ENCODE assay signal across 25 cellular contexts in the genomic region with DNA sequence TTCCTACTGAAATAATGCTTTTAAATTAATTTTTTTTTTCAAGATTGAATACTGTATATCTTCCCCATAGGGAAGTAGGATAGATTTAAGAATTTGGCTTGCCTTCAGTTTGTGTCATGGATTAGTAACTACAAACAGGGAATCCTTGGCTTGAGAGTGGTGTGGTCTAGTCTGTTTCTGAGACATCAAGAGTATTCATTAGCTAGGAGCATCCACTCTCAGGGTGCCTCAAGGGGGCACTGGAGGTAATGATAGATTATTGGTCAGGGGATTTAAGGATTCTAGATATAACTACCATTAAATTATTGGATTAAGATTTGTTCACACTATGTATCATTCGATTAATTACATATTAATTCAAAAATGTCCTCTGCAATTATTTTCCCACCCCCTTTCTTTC.
DNase-seq lines count a peak whose midpoint lies in the region; FAIRE-seq and TF ChIP-seq lines count a peak whose summit lies in the region.
"Had no signal": no experiment of that assay in that cellular context is flagged by ENCODE, and none has a peak within 500 bp of the region (broad histone marks: within the 10 kb centered on the region; RNA-seq: fewer than 3 reads in every experiment).

No MANE protein-coding gene starts in this region.

- no peaks in the 10 kb centered on the region; the same call in 1 of the 2 replicates for H3K9me2 ChIP-seq in MM.1S (replicated peaks; ENCODE audit: insufficient read depth, low read length)

- H3K27ac ChIP-seq in MM.1S (ENCODE audit: low read length) (no peak overlapping the region), neural progenitor cell (no peak overlapping the region)
- H3K27ac ChIP-seq: gastrocnemius medialis, transverse colon had no signal

- H3K27ac Mint-ChIP-seq in chondrocyte (ENCODE audit: unreplicated experiment) = no peak overlapping the region
- H3K27ac Mint-ChIP-seq in neural progenitor cell = no peak overlapping the region
- H3K27ac Mint-ChIP-seq: activated CD4-positive, alpha-beta memory T cell treated with anti-CD3 and anti-CD28 coated beads, Interleukin-2, amount 10 ng/mL, durations not matched to agents 7 days and 5 days; activated naive CD4-positive, alpha-beta T cell treated with anti-CD3 and anti-CD28 coated beads, Interleukin-2, amount 10 ng/mL, durations not matched to agents 7 days and 5 days; CD4-positive, CD25-positive, alpha-beta regulatory T cell; nephron; stimulated activated naive CD8-positive, alpha-beta T cell treated with anti-CD3 and anti-CD28 coated beads, Interleukin-15, amount 100 ng/mL, for 72 hours had no signal

- no peaks in the 10 kb centered on the region for H3K79me2 ChIP-seq in MM.1S (ENCODE audit: low read length)
- no peaks in the 10 kb centered on the region for H3K79me2 ChIP-seq in neural progenitor cell (ENCODE audit: low read depth)

- no peaks in the 10 kb centered on the region for H3F3A ChIP-seq in MM.1S (ENCODE audit: insufficient read depth, low read length)
- no peaks in the 10 kb centered on the region for H3F3A ChIP-seq in neural progenitor cell (ENCODE audit: low read depth)

- H3K27me3 ChIP-seq in MM.1S (replicated peaks; ENCODE audit: insufficient read depth, low read length) = no peaks in the 10 kb centered on the region
- H3K27me3 ChIP-seq in neural progenitor cell = no peaks in the 10 kb centered on the region
- H3K27me3 ChIP-seq: gastrocnemius medialis, transverse colon had no signal

- H2AFZ ChIP-seq in MM.1S (ENCODE audit: low read length) (no peak overlapping the region), neural progenitor cell (replicated peaks) (no peak overlapping the region)

- TF ChIP-seq CTCF in MM.1S (IDR thresholded peaks at IDR 0.05; ENCODE audit: low read length) (0 out of 2 replicates have a peak, but pooled peaks have one; percentile 4), chondrocyte (IDR thresholded peaks at IDR 0.05) (peak; percentile 44), neural progenitor cell (IDR thresholded peaks at IDR 0.05) (peak; percentile 18)

- H3K4me1 ChIP-seq in MM.1S (ENCODE audit: low read length) = no peaks in the 10 kb centered on the region
- H3K4me1 ChIP-seq in neural progenitor cell = no peaks in the 10 kb centered on the region
- H3K4me1 ChIP-seq: gastrocnemius medialis, transverse colon had no signal

- peaks cover 5% of the 10 kb centered on the region for H3K4me1 Mint-ChIP-seq in chondrocyte (ENCODE audit: low read depth)
- H3K4me1 Mint-ChIP-seq in neural progenitor cell = no peaks in the 10 kb centered on the region
- H3K4me1 Mint-ChIP-seq: activated CD4-positive, alpha-beta memory T cell treated with anti-CD3 and anti-CD28 coated beads, Interleukin-2, amount 10 ng/mL, durations not matched to agents 7 days and 5 days; activated naive CD4-positive, alpha-beta T cell treated with anti-CD3 and anti-CD28 coated beads, Interleukin-2, amount 10 ng/mL, durations not matched to agents 7 days and 5 days; CD4-positive, CD25-positive, alpha-beta regulatory T cell; nephron had no signal

- H3K4me3 ChIP-seq in MM.1S (ENCODE audit: low read length) (no peak overlapping the region), neural progenitor cell (no peak overlapping the region)
- H3K4me3 ChIP-seq: gastrocnemius medialis, GM12878, transverse colon had no signal

- H3K9ac ChIP-seq in MM.1S (ENCODE audit: low read length) (no peak overlapping the region), neural progenitor cell (no peak overlapping the region)

- H3K36me3 Mint-ChIP-seq in chondrocyte (ENCODE audit: low read depth) (no peaks in the 10 kb centered on the region), neural progenitor cell (no peaks in the 10 kb centered on the region)
- H3K36me3 Mint-ChIP-seq: activated naive CD4-positive, alpha-beta T cell treated with anti-CD3 and anti-CD28 coated beads, Interleukin-2, amount 10 ng/mL, durations not matched to agents 7 days and 5 days; CD4-positive, CD25-positive, alpha-beta regulatory T cell had no signal

- H3K4me2 ChIP-seq in MM.1S (ENCODE audit: low read depth, low read length) = no peak overlapping the region
- no peak overlapping the region for H3K4me2 ChIP-seq in neural progenitor cell

- peak; percentile 20 for DNase-seq in ELR (ENCODE audit: low read depth)
- no peak for DNase-seq in MM.1S
- DNase-seq in chondrocyte (ENCODE audit: low spot score) = no peak
- DNase-seq in neural progenitor cell (ENCODE audit: low spot score) = no peak
- no peak for DNase-seq in AG08395 (ENCODE audit: low spot score)
- no peak for DNase-seq in KG1 (lab: John Stamatoyannopoulos, UW)
- DNase-seq in H54 (ENCODE audit: insufficient read length, low spot score) = no peak
- DNase-seq: activated CD4-positive, alpha-beta memory T cell treated with anti-CD3 and anti-CD28 coated beads, Interleukin-2, amount 10 ng/mL, durations not matched to agents 7 days and 5 days; activated naive CD4-positive, alpha-beta T cell treated with anti-CD3 and anti-CD28 coated beads, Interleukin-2, amount 10 ng/mL, durations not matched to agents 7 days and 5 days; activated T-cell treated with anti-CD3 and anti-CD28 coated beads, Interleukin-2, amount 50 U/mL, for 1 hour; anterior cingulate cortex; CD4-positive, CD25-positive, alpha-beta regulatory T cell; gastrocnemius medialis; H7; left colon; MV-4-11; NCI-H1694 treated with DMSO at 0.1 percent for 48 hours; posterior cingulate gyrus; Right ventricle myocardium superior; stimulated activated CD4-positive, alpha-beta T cell treated with anti-CD3 and anti-CD28 coated beads, Interleukin-2, amount 100 ng/mL, for 48 hours; stimulated activated naive CD8-positive, alpha-beta T cell treated with anti-CD3 and anti-CD28 coated beads, Interleukin-15, amount 100 ng/mL, for 72 hours; transverse colon had no signal

- H3K27me3 Mint-ChIP-seq in chondrocyte (ENCODE audit: low read depth) (no peaks in the 10 kb centered on the region), neural progenitor cell (ENCODE audit: insufficient read depth, low read depth) (peaks cover 2% of the 10 kb centered on the region)
- H3K27me3 Mint-ChIP-seq: activated CD4-positive, alpha-beta memory T cell treated with anti-CD3 and anti-CD28 coated beads, Interleukin-2, amount 10 ng/mL, durations not matched to agents 7 days and 5 days; activated naive CD4-positive, alpha-beta T cell treated with anti-CD3 and anti-CD28 coated beads, Interleukin-2, amount 10 ng/mL, durations not matched to agents 7 days and 5 days; CD4-positive, CD25-positive, alpha-beta regulatory T cell; stimulated activated naive CD8-positive, alpha-beta T cell treated with anti-CD3 and anti-CD28 coated beads, Interleukin-15, amount 100 ng/mL, for 72 hours had no signal

- H4K20me1 ChIP-seq in MM.1S (ENCODE audit: insufficient read depth, low read length) (no peaks in the 10 kb centered on the region), neural progenitor cell (ENCODE audit: low read depth) (no peaks in the 10 kb centered on the region)

- FAIRE-seq in H54 (lab: Jason Lieb, UNC) = no peak
- FAIRE-seq: colon, GM12878 had no signal

- H3K9me3 ChIP-seq in MM.1S (replicated peaks; ENCODE audit: insufficient read depth, low read length) = no peaks in the 10 kb centered on the region
- no peaks in the 10 kb centered on the region for H3K9me3 ChIP-seq in neural progenitor cell (ENCODE audit: low read depth)
- H3K9me3 ChIP-seq: gastrocnemius medialis, transverse colon had no signal

- H3K36me3 ChIP-seq in MM.1S (replicated peaks; ENCODE audit: insufficient read depth, low read length) (no peaks in the 10 kb centered on the region), neural progenitor cell (no peaks in the 10 kb centered on the region)
- H3K36me3 ChIP-seq: gastrocnemius medialis, transverse colon had no signal

- H3K4me3 Mint-ChIP-seq in chondrocyte (ENCODE audit: unreplicated experiment) (no peak overlapping the region), neural progenitor cell (no peak overlapping the region)
- H3K4me3 Mint-ChIP-seq: activated CD4-positive, alpha-beta memory T cell treated with anti-CD3 and anti-CD28 coated beads, Interleukin-2, amount 10 ng/mL, durations not matched to agents 7 days and 5 days; activated naive CD4-positive, alpha-beta T cell treated with anti-CD3 and anti-CD28 coated beads, Interleukin-2, amount 10 ng/mL, durations not matched to agents 7 days and 5 days; CD4-positive, CD25-positive, alpha-beta regulatory T cell; nephron; stimulated activated naive CD8-positive, alpha-beta T cell treated with anti-CD3 and anti-CD28 coated beads, Interleukin-15, amount 100 ng/mL, for 72 hours had no signal

- H3K9me3 Mint-ChIP-seq in chondrocyte (ENCODE audit: low read depth) (no peaks in the 10 kb centered on the region), neural progenitor cell (no peaks in the 10 kb centered on the region)
- H3K9me3 Mint-ChIP-seq: activated CD4-positive, alpha-beta memory T cell treated with anti-CD3 and anti-CD28 coated beads, Interleukin-2, amount 10 ng/mL, durations not matched to agents 7 days and 5 days; activated naive CD4-positive, alpha-beta T cell treated with anti-CD3 and anti-CD28 coated beads, Interleukin-2, amount 10 ng/mL, durations not matched to agents 7 days and 5 days; nephron; stimulated activated naive CD8-positive, alpha-beta T cell treated with anti-CD3 and anti-CD28 coated beads, Interleukin-15, amount 100 ng/mL, for 72 hours had no signal

- TF ChIP-seq POLR2A in H54 (IDR thresholded peaks at IDR 0.05; ENCODE audit: low read depth, low read length) = no peak
